In the genomic region with DNA sequence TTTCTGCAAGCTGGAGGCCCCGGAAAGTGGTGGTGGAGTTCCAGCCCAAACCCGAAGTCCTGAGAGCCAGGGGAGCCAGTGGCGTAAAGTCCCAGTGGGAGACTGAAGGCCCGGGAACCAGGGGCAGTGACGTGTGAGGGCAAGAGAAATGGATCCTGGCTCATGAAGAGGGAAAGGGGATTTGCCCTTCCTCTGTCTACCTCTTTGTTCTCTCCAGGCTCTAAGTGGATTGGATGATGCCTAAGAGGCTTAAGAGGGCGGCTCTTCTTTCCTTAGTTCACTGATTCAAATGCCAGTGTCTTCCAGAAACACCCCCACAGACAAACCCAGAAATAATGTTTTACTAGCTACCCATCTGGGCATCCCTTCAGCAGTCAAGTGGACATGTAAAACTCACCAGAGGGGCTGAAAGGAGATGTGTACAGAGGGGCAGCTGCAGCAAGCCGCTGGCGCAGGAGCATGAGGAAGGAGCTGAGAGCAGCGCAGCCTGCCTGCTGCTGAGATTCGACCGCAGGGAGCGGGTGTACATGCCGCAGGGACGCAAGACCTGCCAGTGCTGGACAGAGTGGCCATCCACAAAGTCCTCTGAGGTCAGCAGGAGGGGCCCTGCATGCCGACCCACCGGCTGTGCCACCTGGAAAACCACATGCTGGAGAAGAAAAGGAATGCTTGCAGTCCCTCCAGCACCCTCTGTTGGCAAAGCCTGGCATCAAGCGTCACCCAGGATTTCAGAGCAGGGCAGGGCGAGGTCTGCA, we compare ENCODE assay signal across 9 cellular contexts. TPM values are rescaled to one million over a fixed set of nuclear protein-coding genes. Genes with fewer than 3 reads are reported as not detected.
DNase-seq lines count a peak whose midpoint lies in the region; ATAC-seq, FAIRE-seq and TF ChIP-seq lines count a peak whose summit lies in the region.
"Had no signal": no experiment of that assay in that cellular context is flagged by ENCODE, and none has a peak within 500 bp of the region (broad histone marks: within the 10 kb centered on the region; RNA-seq: fewer than 3 reads in every experiment).

No MANE protein-coding gene starts in this region.

- H3K36me3 ChIP-seq in K562 (ENCODE audit: control insufficient read depth, insufficient read depth, low read length) (0 out of 3 replicates have a peak, but pooled peaks cover 2% of the 10 kb centered on the region), keratinocyte (ENCODE audit: control insufficient read depth in 2 of 2, extremely low read depth in 1 of 2, insufficient read depth in 2 of 2, low read length in 2 of 2) (no peaks in the 10 kb centered on the region)

- WGBS in K562 (ENCODE audit: insufficient coverage, low coverage, missing lambda C conversion rate) = 82% methylated on average over 18 of the region's 18 CpGs

- H3K9me1 ChIP-seq in K562 (ENCODE audit: control insufficient read depth, insufficient read depth, low read length) (peaks cover 6% of the 10 kb centered on the region), keratinocyte (ENCODE audit: control insufficient read depth, extremely low read depth, insufficient read depth, low read length) (peaks cover 9% of the 10 kb centered on the region)

- CTCF ChIA-PET in K562 (lab: Yijun Ruan, JAX; ENCODE audit: low intra/inter-chr PET ratio) = no interaction called here

- H3K4me2 ChIP-seq in K562 (ENCODE audit: insufficient read depth, low read length) (no peak overlapping the region), keratinocyte (ENCODE audit: control insufficient read depth, extremely low read depth, insufficient read depth, low read depth, low read length) (no peak overlapping the region)

- in situ Hi-C loops in K562 (cut with MboI) = no loop called here

- H3K9me3 ChIP-seq in K562 (replicated peaks; ENCODE audit: control insufficient read depth, insufficient read depth, low read depth, low read length) (peaks cover 6% of the 10 kb centered on the region), keratinocyte (ENCODE audit: control insufficient read depth, low read depth, low read length) (no peaks in the 10 kb centered on the region)

- TF ChIP-seq CTCF in AG10803 (conservative IDR thresholded peaks at IDR 0.05; ENCODE audit: low read length) (peak; percentile 62), GM10266 (IDR thresholded peaks at IDR 0.05; ENCODE audit: control insufficient read depth, insufficient read depth, low read depth, missing control alignments) (peak; percentile 50), K562 (IDR thresholded peaks at IDR 0.05 in 2 of 3, conservative IDR thresholded peaks at IDR 0.05 in 1 of 3; ENCODE audit: insufficient read depth in 2 of 3, low read depth in 1 of 3, low read length in 3 of 3) (peak; percentile 36 to 44 (median 41); a peak in 5 of 6 replicates), keratinocyte (optimal IDR thresholded peaks at IDR 0.05 in 1 of 3, IDR thresholded peaks at IDR 0.05 in 1 of 3, conservative IDR thresholded peaks at IDR 0.05 in 1 of 3; ENCODE audit: extremely low read depth in 1 of 3, insufficient read depth in 2 of 3, low read length in 3 of 3) (peak; percentile 85 to 86 (median 86))

- H3K79me2 ChIP-seq in K562 (ENCODE audit: control insufficient read depth, insufficient read depth, low read length) (peaks cover 95% of the 10 kb centered on the region), keratinocyte (ENCODE audit: control insufficient read depth, insufficient read depth, low read length) (peaks cover 95% of the 10 kb centered on the region)

- FAIRE-seq in K562 (lab: Jason Lieb, UNC) (no peak), keratinocyte (lab: Jason Lieb, UNC) (no peak)
- FAIRE-seq: frontal cortex had no signal

- ATAC-seq in K562 (peak; percentile 23; the same call in 1 of the 3 replicates), HG02798 (IDR thresholded peaks at IDR 0.05; ENCODE audit: poor library complexity, unreplicated experiment) (no peak), GM18907 (IDR thresholded peaks at IDR 0.05; ENCODE audit: unreplicated experiment) (no peak)

- H2AFZ ChIP-seq in K562 (ENCODE audit: low read depth, low read length) (no peak overlapping the region), keratinocyte (ENCODE audit: control insufficient read depth, low read length) (no peak overlapping the region)

- no TSS peak for BruUV-seq in K562 (replicated peaks; lab: Mats Ljungman, UMichigan)

- no peak for TF ChIP-seq EP300 in K562 (IDR thresholded peaks at IDR 0.05; ENCODE audit: low read length)

- TF ChIP-seq POLR2A in K562 (conservative IDR thresholded peaks at IDR 0.05) = no peak

- H3K4me3 ChIP-seq in AG10803 (ENCODE audit: low read length) (no peak overlapping the region), K562 (no peak overlapping the region), keratinocyte (ENCODE audit: control insufficient read depth in 2 of 3, extremely low read depth in 1 of 3, insufficient read depth in 2 of 3, low read depth in 1 of 3, low read length in 3 of 3) (no peak overlapping the region)

- dilution Hi-C loops in keratinocyte (cut with MboI; ENCODE audit: extremely low pct_ligation_motif_present, low sequenced_read_pairs) = no loop called here

- peak in 1 of 2 experiments; percentile 42; a peak in 2 of 4 replicates for TF ChIP-seq RAD21 in K562 (CRISPR knock-in tag; conservative IDR thresholded peaks at IDR 0.05 in 1 of 2, IDR thresholded peaks at IDR 0.05 in 1 of 2)

- H3K9ac ChIP-seq in K562 (ENCODE audit: insufficient read depth in 1 of 2, low read depth in 2 of 2, low read length in 2 of 2) = peak overlapping the region in 1 of 2 experiments; percentile 56; a peak in 2 of 4 replicates
- no peak overlapping the region for H3K9ac ChIP-seq in keratinocyte (ENCODE audit: control insufficient read depth, extremely low read depth, insufficient read depth, low read length)

- DNase-seq in AG10803 (ENCODE audit: low read depth) = peak; percentile 34
- DNase-seq in GM10266 (ENCODE audit: extremely low spot score) = no peak
- peak; percentile 46 for DNase-seq in NCI-H226
- DNase-seq in K562 (ENCODE audit: extremely low read depth in 1 of 4, low spot score in 3 of 4) = no peak
- no peak for DNase-seq in keratinocyte (ENCODE audit: low read depth, low spot score)
- DNase-seq in stimulated activated CD8-positive, alpha-beta memory T cell treated with anti-CD3 and anti-CD28 coated beads, Interleukin-4, amount 100 ng/mL, for 48 hours = peak; percentile 40

- peaks cover 32% of the 10 kb centered on the region for H4K20me1 ChIP-seq in K562 (replicated peaks; ENCODE audit: control insufficient read depth, insufficient read depth, low read length)
- H4K20me1 ChIP-seq in keratinocyte (ENCODE audit: control insufficient read depth, extremely low read depth, insufficient read depth, low read length) = peaks cover 50% of the 10 kb centered on the region

- peaks cover 12 to 20% of the 10 kb centered on the region in 2 experiments; a peak in 4 of 5 replicates for H3K4me1 ChIP-seq in K562 (replicated peaks in 1 of 2; ENCODE audit: control insufficient read depth in 2 of 2, insufficient read depth in 2 of 2, low read length in 2 of 2)
- H3K4me1 ChIP-seq in keratinocyte (ENCODE audit: control insufficient read depth, extremely low read depth, insufficient read depth, low read length) = peaks cover 45% of the 10 kb centered on the region

- intact Hi-C loops in K562 (cut with micrococcal nuclease) = no loop called here

- POLR2A ChIA-PET in K562 (lab: Yijun Ruan, JAX) = interaction anchor here (1.6 kb wide), 1 partner anchor 12 kb away, joined by 4 read pairs; no protein-coding TSS in a partner anchor

- H3K27ac ChIP-seq in K562 (ENCODE audit: extremely low read depth, low read depth, low read length) (no peak overlapping the region), keratinocyte (ENCODE audit: control insufficient read depth, insufficient read depth, low read length) (peak overlapping the region; percentile 16)

- H3K27me3 ChIP-seq in K562 (ENCODE audit: control insufficient read depth in 2 of 2, insufficient read depth in 2 of 2, low read length in 2 of 2) (no peaks in the 10 kb centered on the region), keratinocyte (ENCODE audit: control insufficient read depth, extremely low read depth, insufficient read depth, low read length) (no peaks in the 10 kb centered on the region)

TF ChIP-seq in K562, 482 proteins besides CTCF, POLR2A, EP300 and RAD21 (continues in another document):
- TF ChIP-seq ZNF583 (CRISPR knock-in tag; IDR thresholded peaks at IDR 0.05) (no peak), SMC3 (conservative IDR thresholded peaks at IDR 0.05; ENCODE audit: insufficient read depth, low read depth, low read length) (0 out of 2 replicates have a peak, but pooled peaks have one; percentile 24)

RNA-seq across cellular contexts. Expression of a gene that starts 29.5 kb away (rescaled TPM):
- 97.4 and 107 TPM in 2 replicates for total RNA-seq in K562 (2011; cell fraction: chromatin; rRNA removed; ENCODE audit: low replicate concordance)
- 24.0 and 27.2 TPM in 2 replicates for total RNA-seq in K562 (2011; cell fraction: nucleolus; rRNA removed)
- 47.5 and 53.3 TPM in 2 replicates for total RNA-seq in K562 (2011; cell fraction: nucleoplasm; rRNA removed)
- 28.2 and 29.1 TPM in 2 replicates for total RNA-seq in K562 (2014; rRNA removed)
- 40.8 and 49.6 TPM in 2 replicates for total RNA-seq in K562 (2014; rRNA removed; fragmentation: Illumina TruSeq; extraction: Trizol)
- total RNA-seq in K562 (2015; rRNA removed; fragmentation: Illumina TruSeq; extraction: Trizol) = 40.1 and 43.3 TPM in 2 replicates
- 42.3 and 44.8 TPM in 2 replicates for total RNA-seq in K562 (2021)
- 45.2 and 45.8 TPM in 2 replicates for polyA plus RNA-seq in K562 (2011; rRNA removed)
- 17.9 and 27.1 TPM in 2 replicates for polyA plus RNA-seq in K562 (2011; cell fraction: cytosol; rRNA removed)
- polyA plus RNA-seq in K562 (2011; cell fraction: nucleus; rRNA removed) = 32.7 and 41.9 TPM in 2 replicates
- polyA plus RNA-seq in K562 (2012) = 19.0 and 20.5 TPM in 2 replicates
- 39.0 and 42.1 TPM in 2 replicates for polyA plus RNA-seq in K562 (2014; fragmentation: Illumina TruSeq; extraction: Trizol)
- 1 to 10 TPM; 8.1 to 8.9 TPM for polyA plus RNA-seq in K562 (2014; fragmentation: Nextera tagmentation; extraction: Ambion mirVana)
- 21.9 and 23.0 TPM in 2 replicates for polyA plus RNA-seq in K562 (2014; rRNA removed)
- 137 and 190 TPM in 2 replicates for polyA minus RNA-seq in K562 (2011; rRNA and poly(A)+ RNA removed)
- polyA minus RNA-seq in K562 (2011; cell fraction: cytosol; rRNA and poly(A)+ RNA removed) = 45.0 and 56.9 TPM in 2 replicates
- 19.1 and 40.3 TPM in 2 replicates for polyA minus RNA-seq in K562 (2011; cell fraction: nucleus; rRNA and poly(A)+ RNA removed)
- 37.1 to 48.0 TPM (median 42.6 TPM) in 3 replicates for polyA plus RNA-seq in keratinocyte
- polyA plus RNA-seq in keratinocyte (2011; ENCODE audit: low read depth) = 62.9 TPM
- polyA plus RNA-seq in keratinocyte (2011; cell fraction: cytosol; rRNA removed) = 36.8 and 57.4 TPM in 2 replicates
- 53.4 and 60.3 TPM in 2 replicates for polyA plus RNA-seq in keratinocyte (2011; cell fraction: nucleus; rRNA removed)
- polyA plus RNA-seq in keratinocyte (2012; ENCODE audit: low replicate concordance) = 30.4 and 42.8 TPM in 2 replicates
- polyA minus RNA-seq in keratinocyte = 34.7 to 78.3 TPM (median 68.1 TPM) in 3 replicates
- polyA minus RNA-seq in keratinocyte (2011; cell fraction: cytosol; rRNA and poly(A)+ RNA removed) = 49.5 TPM
- polyA minus RNA-seq in keratinocyte (2011; cell fraction: nucleus; rRNA and poly(A)+ RNA removed) = 31.5 and 54.2 TPM in 2 replicates

Comparison
In these comparisons a context has a peak if more than half of its experiments do, and no peak if none do; other contexts are left out.
1. DNase-seq: peak in AG10803 (single experiment), NCI-H226 (single experiment) and stimulated activated CD8-positive, alpha-beta memory T cell treated with anti-CD3 and anti-CD28 coated beads, Interleukin-4, amount 100 ng/mL, for 48 hours (single experiment); none in GM10266 (single experiment), K562 (0 of 4) and keratinocyte (single experiment).
2. Peak in every context shown above with its lines, with median percentiles within 50 percentile points of each other: CTCF ChIP-seq.